ENCODE assay signal across 20 cellular contexts in genomic region chr1:31621872-31622730, GRCh38. TPM values are rescaled to one million over a fixed set of nuclear protein-coding genes. Genes with fewer than 3 reads are reported as not detected.
DNase-seq lines count a peak whose midpoint lies in the region; ATAC-seq and TF ChIP-seq lines count a peak whose summit lies in the region.
"Had no signal": no experiment of that assay in that cellular context is flagged by ENCODE, and none has a peak within 500 bp of the region (broad histone marks: within the 10 kb centered on the region; RNA-seq: fewer than 3 reads in every experiment).

No MANE protein-coding gene starts in this region.

- TF ChIP-seq POLR2A in heart left ventricle (IDR thresholded peaks at IDR 0.05): no peak

- no peaks in the 10 kb centered on the region for H3K4me1 Mint-ChIP-seq in endodermal cell

- no peak overlapping the region for H2AFZ ChIP-seq in osteoblast (ENCODE audit: low read length)

- no peaks in the 10 kb centered on the region for H3K79me2 ChIP-seq in osteoblast (ENCODE audit: insufficient read depth, low read length)

- no peak overlapping the region for H3K9ac ChIP-seq in endodermal cell (ENCODE audit: extremely low read depth, low read length, poor library complexity, severe bottlenecking)

- H3K9me3 Mint-ChIP-seq in endodermal cell: no peaks in the 10 kb centered on the region

- H3K36me3 ChIP-seq in heart left ventricle (no peaks in the 10 kb centered on the region), endodermal cell (ENCODE audit: control insufficient read depth, insufficient read depth, low read length) (no peaks in the 10 kb centered on the region), osteoblast (ENCODE audit: insufficient read depth, low read length) (no peaks in the 10 kb centered on the region)
- H3K36me3 ChIP-seq: HAP-1 had no signal

- H3K4me1 ChIP-seq in heart left ventricle (peaks cover 3 to 55% (median 30%) of the 10 kb centered on the region in 12 donors), endodermal cell (ENCODE audit: control insufficient read depth, insufficient read depth, low read length) (no peaks in the 10 kb centered on the region), osteoblast (ENCODE audit: insufficient read depth, low read length) (peaks cover 18% of the 10 kb centered on the region)
- H3K4me1 ChIP-seq: HAP-1 had no signal

- TF ChIP-seq CTCF in heart left ventricle (IDR thresholded peaks at IDR 0.05) (no peak), endodermal cell (conservative IDR thresholded peaks at IDR 0.05) (no peak), osteoblast (IDR thresholded peaks at IDR 0.05; ENCODE audit: extremely low read depth, low read depth, low read length) (no peak)

- H3K36me3 Mint-ChIP-seq in endodermal cell (ENCODE audit: low read depth): no peaks in the 10 kb centered on the region

- peak overlapping the region in 4 of 12 donors; percentile 13 to 39 (median 19) for H3K27ac ChIP-seq in heart left ventricle
- H3K27ac ChIP-seq in endodermal cell (ENCODE audit: low read depth, low read length): no peak overlapping the region
- H3K27ac ChIP-seq in osteoblast (ENCODE audit: low read depth, low read length): no peak overlapping the region

- peak; percentile 26 to 33 (median 29) for ATAC-seq in heart left ventricle
- ATAC-seq in Right ventricle myocardium inferior: no peak
- ATAC-seq in GM19455 (IDR thresholded peaks at IDR 0.05; ENCODE audit: unreplicated experiment): no peak

- no peak overlapping the region for H3K4me2 ChIP-seq in osteoblast (ENCODE audit: insufficient read depth, low read length)

- H3K4me3 ChIP-seq in heart left ventricle (no peak overlapping the region), endodermal cell (ENCODE audit: low read length) (no peak overlapping the region), osteoblast (ENCODE audit: insufficient read depth, low read length) (no peak overlapping the region)
- H3K4me3 ChIP-seq: HAP-1 had no signal

- no peak overlapping the region for H3K4me3 Mint-ChIP-seq in endodermal cell
- H3K4me3 Mint-ChIP-seq: CD14-positive monocyte had no signal

- no peaks in the 10 kb centered on the region for H4K20me1 ChIP-seq in osteoblast (ENCODE audit: insufficient read depth, low read length)

- peaks cover 22% of the 10 kb centered on the region for H3K27me3 Mint-ChIP-seq in endodermal cell (ENCODE audit: insufficient read depth)

- DNase-seq in heart left ventricle (peak in 3 of 5 donors; percentile 53 to 69 (median 66)), Right ventricle myocardium inferior (ENCODE audit: missing footprints) (no peak), endodermal cell (peak; percentile 31), osteoblast (ENCODE audit: insufficient read length, low spot score, missing footprints) (peak; percentile 84), NCI-H69 (lab: John Stamatoyannopoulos, UW) (no peak), activated T-cell treated with anti-CD3 and anti-CD28 coated beads for 4 hours (no peak)
- DNase-seq: COR-L47; GF-D8; NCI-H1105 treated with DMSO at 0.1 percent for 48 hours; NCI-H187; NCI-H345; NCI-H526; NK-92 treated with Interleukin-12 subunit alpha and Interleukin-12 subunit beta, amount 100 ng/mL, for 24 hours had no signal

- 51 to 71% (median 57%) methylated on average over 14 to 15 of the region's 15 CpGs for WGBS in heart left ventricle, 4 donors
- 91 to 93% methylated on average over 12 to 15 of the region's 15 CpGs for WGBS in endodermal cell (ENCODE audit: insufficient coverage in 1 of 2, insufficient read length in 1 of 2), 2 experiments

- H3K27ac Mint-ChIP-seq in endodermal cell: no peak overlapping the region

- H3K9me3 ChIP-seq in heart left ventricle (no peaks in the 10 kb centered on the region), endodermal cell (ENCODE audit: control insufficient read depth, low read length) (no peaks in the 10 kb centered on the region), osteoblast (ENCODE audit: low read depth, low read length) (no peaks in the 10 kb centered on the region)
- H3K9me3 ChIP-seq: HAP-1 had no signal

- intact Hi-C loops in heart left ventricle (cut with DNase I) (no loop called here), Right ventricle myocardium inferior (cut with DNase I) (no loop called here)

- H3K27me3 ChIP-seq in heart left ventricle (peaks cover 0 to 22% (median under 1%) of the 10 kb centered on the region in 9 donors), endodermal cell (ENCODE audit: control insufficient read depth, insufficient read depth, low read length, poor library complexity, severe bottlenecking) (peaks cover 7% of the 10 kb centered on the region), osteoblast (ENCODE audit: insufficient read depth, low read length) (no peaks in the 10 kb centered on the region)

RNA-seq across cellular contexts. Expression of gene HCRTR1, which starts 4.6 kb away (rescaled TPM):
- total RNA-seq in heart left ventricle (under 1 TPM in 5 of 9 donors, not detected in 4; 0.21 to 0.82 (median 0.30) TPM), Right ventricle myocardium inferior (0.49 TPM), endodermal cell (not detected), osteoblast (not detected in 2 replicates)
- under 1 TPM; 0.24 to 0.50 TPM for polyA plus RNA-seq in heart left ventricle
- polyA plus RNA-seq in endodermal cell (2013, experiment 1 of 2): 0.28 TPM
- not detected for polyA plus RNA-seq in endodermal cell (2013, experiment 2 of 2)
- total RNA-seq: A673, Daoy, LHCN-M2, OCI-LY7 had no signal
- polyA plus RNA-seq: CD14-positive monocyte had no signal

RNA-seq across cellular contexts. Expression of gene PEF1, which starts 22.6 kb away (rescaled TPM):
- 10 to 100 TPM; 32.2 to 55.4 (median 42.4) TPM for total RNA-seq in heart left ventricle
- 100 to 1,000 TPM in 1 of 2 donors, 10 to 100 TPM in 1; 36.1 to 106 TPM for polyA plus RNA-seq in heart left ventricle
- 34.9 TPM for total RNA-seq in Right ventricle myocardium inferior
- total RNA-seq in endodermal cell: 10 to 100 TPM; 51.4 to 59.1 TPM
- polyA plus RNA-seq in endodermal cell (2013, experiment 1 of 2): 60.4 TPM
- 61.7 TPM for polyA plus RNA-seq in endodermal cell (2013, experiment 2 of 2)
- total RNA-seq in osteoblast: 75.7 and 86.5 TPM in 2 replicates

RNA-seq across cellular contexts. Expression of gene TINAGL1, which starts 45.8 kb away (rescaled TPM):
- total RNA-seq in heart left ventricle: 100 to 1,000 TPM; 136 to 697 (median 199) TPM
- polyA plus RNA-seq in heart left ventricle: 100 to 1,000 TPM; 263 to 354 TPM
- total RNA-seq in Right ventricle myocardium inferior: 273 TPM
- total RNA-seq in endodermal cell: 1 to 10 TPM; 3.0 to 3.4 TPM
- 1.0 TPM for polyA plus RNA-seq in endodermal cell (2013, experiment 1 of 2)
- polyA plus RNA-seq in endodermal cell (2013, experiment 2 of 2): 0.70 TPM
- 31.5 and 50.3 TPM in 2 replicates for total RNA-seq in osteoblast
- total RNA-seq: A673, LHCN-M2 had no signal
- polyA plus RNA-seq: CD14-positive monocyte had no signal

Comparison
In these comparisons a context has a peak if more than half of its experiments do, and no peak if none do; other contexts are left out.
1. ATAC-seq: peak in heart left ventricle (4 of 4); none in Right ventricle myocardium inferior (single experiment) and GM19455 (single experiment).
2. DNase-seq: peak in heart left ventricle (3 of 5), endodermal cell (single experiment) and osteoblast (single experiment); none in Right ventricle myocardium inferior (single experiment), NCI-H69 (single experiment) and activated T-cell treated with anti-CD3 and anti-CD28 coated beads for 4 hours (single experiment).